In genomic region chr10:126867567-126868365, GRCh38 we compare ENCODE assay signal across 1 cellular context.
A peak's percentile ranks its signal among the peaks of the same experiment; 100 is the strongest.
TF ChIP-seq lines count a peak whose summit lies in the region.

No MANE protein-coding gene starts in this region.

TF ChIP-seq in SK-N-SH, 30 proteins besides CTCF, POLR2A, EP300 and RAD21 (continued from another document):
- TF ChIP-seq, protein P1, sequence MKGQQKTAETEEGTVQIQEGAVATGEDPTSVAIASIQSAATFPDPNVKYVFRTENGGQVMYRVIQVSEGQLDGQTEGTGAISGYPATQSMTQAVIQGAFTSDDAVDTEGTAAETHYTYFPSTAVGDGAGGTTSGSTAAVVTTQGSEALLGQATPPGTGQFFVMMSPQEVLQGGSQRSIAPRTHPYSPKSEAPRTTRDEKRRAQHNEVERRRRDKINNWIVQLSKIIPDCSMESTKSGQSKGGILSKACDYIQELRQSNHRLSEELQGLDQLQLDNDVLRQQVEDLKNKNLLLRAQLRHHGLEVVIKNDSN (IDR thresholded peaks at IDR 0.05; ENCODE audit: borderline replicate concordance, low read depth), result 0 out of 2 replicates have a peak, but pooled peaks have one; percentile 13
- TF ChIP-seq RXRA (IDR thresholded peaks at IDR 0.05; ENCODE audit: borderline replicate concordance, low read depth), result peak; percentile 52; the same call in 1 of the 2 replicates
